Comparison of ENCODE assay signal across 8 cellular contexts in genomic region chrX:100819837-100820666, GRCh38. TPM values are rescaled to one million over a fixed set of nuclear protein-coding genes. Genes with fewer than 3 reads are reported as not detected.
DNase-seq lines count a peak whose midpoint lies in the region; ATAC-seq and TF ChIP-seq lines count a peak whose summit lies in the region.

Gene CSTF2 (plus strand): TSS chrX:100820391. CDS start chrX:100820417, 26 bp downstream.

- H3K27me3 Mint-ChIP-seq in CD4-positive, alpha-beta memory T cell = peaks cover 0 to 2% of the 10 kb centered on the region in 2 donors
- H3K27me3 Mint-ChIP-seq in activated CD4-positive, alpha-beta memory T cell treated with anti-CD3 and anti-CD28 coated beads for 36 hours = no peaks in the 10 kb centered on the region

- peaks cover 5 to 15% (median 8%) of the 10 kb centered on the region in 4 donors for H3K4me1 Mint-ChIP-seq in CD4-positive, alpha-beta memory T cell
- H3K4me1 Mint-ChIP-seq in activated CD4-positive, alpha-beta memory T cell treated with anti-CD3 and anti-CD28 coated beads for 36 hours (ENCODE audit: low read depth) = peaks cover 8% of the 10 kb centered on the region

- CTCF ChIA-PET in CD4-positive, alpha-beta memory T cell (lab: Charles Lee; ENCODE audit: partially characterized antibody) = interaction anchor here (1.0 to 1.5 kb wide), 3 partner anchors 10 to 571 kb away, joined by 3 to 6 read pairs (median 4); partner anchors contain the start of gene RPL36A
- CTCF ChIA-PET in activated CD4-positive, alpha-beta memory T cell treated with anti-CD3 and anti-CD28 coated beads for 36 hours (lab: Charles Lee) = interaction anchor here (0.7 kb wide), 1 partner anchor 9 kb away, joined by 3 read pairs; no protein-coding TSS in a partner anchor

- peaks cover 0 to 2% (median 0%) of the 10 kb centered on the region in 8 donors for H3K9me3 Mint-ChIP-seq in CD4-positive, alpha-beta memory T cell
- H3K9me3 Mint-ChIP-seq in activated CD4-positive, alpha-beta memory T cell treated with anti-CD3 and anti-CD28 coated beads for 36 hours = no peaks in the 10 kb centered on the region

- H3K4me3 ChIP-seq in CD4-positive, alpha-beta memory T cell (ENCODE audit: low read length in 2 of 2) = peak within 1 kb of the TSS; percentile 74 to 81
- peak within 1 kb of the TSS; percentile 67 for H3K4me3 ChIP-seq in lower lobe of right lung

- H3K36me3 ChIP-seq in CD4-positive, alpha-beta memory T cell (ENCODE audit: insufficient read depth, low read length) = peaks cover 10% of the 10 kb centered on the region
- peaks cover 33% of the 10 kb centered on the region for H3K36me3 ChIP-seq in lower lobe of right lung

- H3K4me1 ChIP-seq in CD4-positive, alpha-beta memory T cell (ENCODE audit: insufficient read depth, low read length) = peaks cover 4% of the 10 kb centered on the region
- H3K4me1 ChIP-seq in lower lobe of right lung = no peaks in the 10 kb centered on the region

- H3K9me3 ChIP-seq in CD4-positive, alpha-beta memory T cell (ENCODE audit: control insufficient read depth in 1 of 2, low read length in 2 of 2) = no peaks in the 10 kb centered on the region
- H3K9me3 ChIP-seq in lower lobe of right lung = no peaks in the 10 kb centered on the region

- DNase-seq in CD4-positive, alpha-beta memory T cell = peak; percentile 82 to 90 (median 84)
- DNase-seq in NCI-H774 (lab: John Stamatoyannopoulos, UW) = peak; percentile 80
- DNase-seq in activated CD4-positive, alpha-beta memory T cell treated with anti-CD3 and anti-CD28 coated beads for 36 hours = peak; percentile 87
- peak; percentile 84 for DNase-seq in ecto neural progenitor cell (ENCODE audit: low spot score)
- peak; percentile 91 for DNase-seq in lower lobe of right lung
- DNase-seq in stimulated activated CD4-positive, alpha-beta T cell treated with anti-CD3 and anti-CD28 coated beads, TNF-alpha, amount 100 ng/mL, for 1 hour (ENCODE audit: low read depth in 3 of 3, low spot score in 1 of 3) = peak; percentile 24 to 57 (median 52)

- TF ChIP-seq CTCF in lower lobe of right lung (IDR thresholded peaks at IDR 0.05) = no peak

- H3K27ac Mint-ChIP-seq in CD4-positive, alpha-beta memory T cell = peak within 1 kb of the TSS; percentile 80 to 99 (median 95)
- peak within 1 kb of the TSS; percentile 88 for H3K27ac Mint-ChIP-seq in activated CD4-positive, alpha-beta memory T cell treated with anti-CD3 and anti-CD28 coated beads for 36 hours

- H3K36me3 Mint-ChIP-seq in CD4-positive, alpha-beta memory T cell = peaks cover 4 to 32% of the 10 kb centered on the region in 2 donors
- H3K36me3 Mint-ChIP-seq in activated CD4-positive, alpha-beta memory T cell treated with anti-CD3 and anti-CD28 coated beads for 36 hours = peaks cover 12% of the 10 kb centered on the region

- H3K27ac ChIP-seq in CD4-positive, alpha-beta memory T cell (ENCODE audit: low read depth, low read length) = peak within 1 kb of the TSS; percentile 83
- H3K27ac ChIP-seq in lower lobe of right lung = peak within 1 kb of the TSS; percentile 78

- intact Hi-C loops in CD4-positive, alpha-beta memory T cell (cut with micrococcal nuclease) = loop anchor here (1.0 to 10.0 kb wide), 5 partner anchors 9 to 1111 kb away; partner anchors contain the start of genes CENPI, GLA and HNRNPH2
- intact Hi-C loops in activated CD4-positive, alpha-beta memory T cell treated with anti-CD3 and anti-CD28 coated beads for 36 hours (cut with micrococcal nuclease) = loop anchor here (1.0 to 2.0 kb wide), 3 partner anchors 9 to 571 kb away; partner anchors contain the start of genes CENPI and RPL36A
- intact Hi-C loops in lower lobe of right lung (cut with DNase I) = no loop called here

- H3K27me3 ChIP-seq in CD4-positive, alpha-beta memory T cell (ENCODE audit: insufficient read depth, low read length) = no peaks in the 10 kb centered on the region
- no peaks in the 10 kb centered on the region for H3K27me3 ChIP-seq in lower lobe of right lung (ENCODE audit: low read depth)

- POLR2A ChIA-PET in CD4-positive, alpha-beta memory T cell (lab: Charles Lee; ENCODE audit: partially characterized antibody) = interaction anchor here (0.8 to 1.4 kb wide), 4 partner anchors 9 to 796 kb away, joined by 3 to 8 read pairs (median 6); partner anchors contain the start of gene RPL36A
- POLR2A ChIA-PET in activated CD4-positive, alpha-beta memory T cell treated with anti-CD3 and anti-CD28 coated beads for 36 hours (lab: Charles Lee) = interaction anchor here (0.6 to 1.0 kb wide), 2 partner anchors 10 to 189 kb away, joined by 4 to 6 read pairs; no protein-coding TSS in a partner anchor

- peak within 1 kb of the TSS; percentile 84 to 92 (median 88) for H3K4me3 Mint-ChIP-seq in CD4-positive, alpha-beta memory T cell
- H3K4me3 Mint-ChIP-seq in activated CD4-positive, alpha-beta memory T cell treated with anti-CD3 and anti-CD28 coated beads for 36 hours = peak within 1 kb of the TSS; percentile 78

- peak; percentile 97 for ATAC-seq in GM19438 (IDR thresholded peaks at IDR 0.05; ENCODE audit: low read depth, unreplicated experiment)
- peak; percentile 99 for ATAC-seq in HG03571 (IDR thresholded peaks at IDR 0.05; ENCODE audit: unreplicated experiment)
- ATAC-seq in lower lobe of right lung = peak; percentile 100

RNA-seq across cellular contexts. Expression of gene CSTF2, which starts in this region (rescaled TPM):
- total RNA-seq in CD4-positive, alpha-beta memory T cell = 10 to 100 TPM; 14.7 to 15.2 TPM
- polyA plus RNA-seq in CD4-positive, alpha-beta memory T cell = 10 to 100 TPM in 1 of 2 donors, 1 to 10 TPM in 1; 9.5 to 13.4 TPM
- 10 to 100 TPM; 41.3 to 42.8 TPM for total RNA-seq in activated CD4-positive, alpha-beta memory T cell treated with anti-CD3 and anti-CD28 coated beads for 36 hours
- 13.9 TPM for total RNA-seq in lower lobe of right lung

Comparison
In these comparisons a context has a peak if more than half of its experiments do, and no peak if none do; other contexts are left out.
1. Peak in every context shown above with its lines: DNase-seq, ATAC-seq, H3K4me3 ChIP-seq and H3K27ac ChIP-seq.